1 cellular context compared by ENCODE assay signal in genomic region chr1:109090415-109091195, GRCh38.
TF ChIP-seq lines count a peak whose summit lies in the region.

Gene TMEM167B, plus strand, starts transcription at chr1:109090764. Its CDS starts 109 bp downstream, at chr1:109090873.

TF ChIP-seq in HEK293, 187 proteins besides CTCF, POLR2A, EP300 and RAD21 (continued from another document and continues in another):
- peak; percentile 13; the same call in 1 of the 2 replicates for TF ChIP-seq ZNF449 (tag by site-specific recombination; IDR thresholded peaks at IDR 0.05)
- TF ChIP-seq ZNF549 (tag by site-specific recombination; IDR thresholded peaks at IDR 0.05), result no peak
- TF ChIP-seq ZNF513 (tag by site-specific recombination; IDR thresholded peaks at IDR 0.05), result no peak
- peak; percentile 68; the same call in 1 of the 2 replicates for TF ChIP-seq TRIM28 (IDR thresholded peaks at IDR 0.05; ENCODE audit: borderline replicate concordance, low read length)
- no peak for TF ChIP-seq ZNF426 (tag by site-specific recombination; IDR thresholded peaks at IDR 0.05)
- peak; percentile 31; the same call in 1 of the 2 replicates for TF ChIP-seq ZIC2 (tag by site-specific recombination; IDR thresholded peaks at IDR 0.05)
- TF ChIP-seq ZNF792 (tag by site-specific recombination; IDR thresholded peaks at IDR 0.05), result no peak
- peak; percentile 29; the same call in 1 of the 2 replicates for TF ChIP-seq WT1 (tag by site-specific recombination; IDR thresholded peaks at IDR 0.05)
- no peak for TF ChIP-seq ZNF624 (tag by site-specific recombination; IDR thresholded peaks at IDR 0.05)
- no peak for TF ChIP-seq ZNF433 (tag by site-specific recombination; IDR thresholded peaks at IDR 0.05; ENCODE audit: low read depth)
- TF ChIP-seq FEZF1 (tag by site-specific recombination; IDR thresholded peaks at IDR 0.05), result peak; percentile 30; the same call in 1 of the 2 replicates
- TF ChIP-seq ZBTB26 (tag by site-specific recombination; optimal IDR thresholded peaks at IDR 0.05), result peak; percentile 40
- no peak for TF ChIP-seq ZNF274 (IDR thresholded peaks at IDR 0.05; ENCODE audit: low read length)
- TF ChIP-seq ZNF274 (tag by site-specific recombination; IDR thresholded peaks at IDR 0.05; ENCODE audit: borderline replicate concordance), result no peak
- TF ChIP-seq ZNF133 (tag by site-specific recombination; IDR thresholded peaks at IDR 0.05), result no peak
- TF ChIP-seq ZNF112 (tag by site-specific recombination; IDR thresholded peaks at IDR 0.05), result no peak
- TF ChIP-seq ZFP3 (tag by site-specific recombination; IDR thresholded peaks at IDR 0.05; ENCODE audit: low read depth), result no peak
- TF ChIP-seq ZNF544 (tag by site-specific recombination; IDR thresholded peaks at IDR 0.05), result no peak
- TF ChIP-seq KLF9 (tag by site-specific recombination; IDR thresholded peaks at IDR 0.05; ENCODE audit: low read depth), result peak; percentile 94
- TF ChIP-seq ZSCAN4 (tag by site-specific recombination; IDR thresholded peaks at IDR 0.05), result no peak
- peak; percentile 100 for TF ChIP-seq ZBTB17 (tag by site-specific recombination; IDR thresholded peaks at IDR 0.05)
- peak; percentile 46; the same call in 1 of the 2 replicates for TF ChIP-seq BCL11B (tag by site-specific recombination; IDR thresholded peaks at IDR 0.05; ENCODE audit: low read depth)
- TF ChIP-seq ZNF843 (tag by site-specific recombination; IDR thresholded peaks at IDR 0.05), result peak; percentile 70
- TF ChIP-seq ZNF610 (tag by site-specific recombination; IDR thresholded peaks at IDR 0.05; ENCODE audit: borderline replicate concordance), result peak; percentile 88; the same call in 1 of the 2 replicates
- TF ChIP-seq ZNF530 (tag by site-specific recombination; IDR thresholded peaks at IDR 0.05; ENCODE audit: low read depth), result no peak
- peak; percentile 70 for TF ChIP-seq ZBTB6 (tag by site-specific recombination; IDR thresholded peaks at IDR 0.05)
- peak; percentile 17 for TF ChIP-seq ZNF623 (tag by site-specific recombination; IDR thresholded peaks at IDR 0.05)
- TF ChIP-seq ZNF24 (tag by site-specific recombination; IDR thresholded peaks at IDR 0.05), result 0 out of 2 replicates have a peak, but pooled peaks have one; percentile 73
- no peak; the same call in 1 of the 2 replicates for TF ChIP-seq ZNF121 (tag by site-specific recombination; IDR thresholded peaks at IDR 0.05)
- no peak for TF ChIP-seq HIC1 (tag by site-specific recombination; IDR thresholded peaks at IDR 0.05)
- TF ChIP-seq ZNF366 (tag by site-specific recombination; conservative IDR thresholded peaks at IDR 0.05), result peak; percentile 89
- peak; percentile 97 for TF ChIP-seq ZXDB (tag by site-specific recombination; IDR thresholded peaks at IDR 0.05)
- peak; percentile 82 for TF ChIP-seq SETDB1 (IDR thresholded peaks at IDR 0.05; ENCODE audit: insufficient read length, low read length)
- peak; percentile 94 for TF ChIP-seq GLIS2 (tag by site-specific recombination; IDR thresholded peaks at IDR 0.05)
- no peak for TF ChIP-seq ZNF202 (tag by site-specific recombination; IDR thresholded peaks at IDR 0.05; ENCODE audit: borderline replicate concordance)
- TF ChIP-seq ZNF175 (tag by site-specific recombination; IDR thresholded peaks at IDR 0.05), result no peak
- no peak; the same call in 1 of the 2 replicates for TF ChIP-seq ZNF223 (tag by site-specific recombination; IDR thresholded peaks at IDR 0.05)
- no peak for TF ChIP-seq ZNF704 (tag by site-specific recombination; IDR thresholded peaks at IDR 0.05)
- TF ChIP-seq ZNF76 (tag by site-specific recombination; IDR thresholded peaks at IDR 0.05; ENCODE audit: borderline replicate concordance, low read depth), result peak; percentile 92
- no peak for TF ChIP-seq MYNN (tag by site-specific recombination; IDR thresholded peaks at IDR 0.05; ENCODE audit: borderline replicate concordance)
- TF ChIP-seq ZBTB1 (tag by site-specific recombination; IDR thresholded peaks at IDR 0.05), result no peak
- TF ChIP-seq ZNF423 (tag by site-specific recombination; IDR thresholded peaks at IDR 0.05), result no peak
- no peak for TF ChIP-seq RBAK (tag by site-specific recombination; IDR thresholded peaks at IDR 0.05)
- TF ChIP-seq ZNF645 (tag by site-specific recombination; IDR thresholded peaks at IDR 0.05), result no peak
- no peak for TF ChIP-seq ZSCAN16 (tag by site-specific recombination; IDR thresholded peaks at IDR 0.05)
- TF ChIP-seq ZBTB10 (tag by site-specific recombination; IDR thresholded peaks at IDR 0.05), result peak; percentile 99
- TF ChIP-seq HOXC10 (CRISPR knock-in tag; IDR thresholded peaks at IDR 0.05), result no peak
- TF ChIP-seq ZNF571 (tag by site-specific recombination; IDR thresholded peaks at IDR 0.05), result no peak
- TF ChIP-seq AEBP2 (tag by site-specific recombination; IDR thresholded peaks at IDR 0.05; ENCODE audit: borderline replicate concordance), result no peak
- peak; percentile 89 for TF ChIP-seq ZNF639 (tag by site-specific recombination; IDR thresholded peaks at IDR 0.05)
- TF ChIP-seq ZNF146 (tag by site-specific recombination; IDR thresholded peaks at IDR 0.05), result no peak
